12 cellular contexts compared by ENCODE assay signal in genomic region chr2:176508984-176509383, GRCh38.
DNase-seq lines count a peak whose midpoint lies in the region; ATAC-seq and TF ChIP-seq lines count a peak whose summit lies in the region.
"Had no signal": no experiment of that assay in that cellular context is flagged by ENCODE, and none has a peak within 500 bp of the region (broad histone marks: within the 10 kb centered on the region; RNA-seq: fewer than 3 reads in every experiment).

No MANE protein-coding gene starts in this region.

- H3K27ac ChIP-seq in ascending aorta = no peak overlapping the region
- H3K27ac ChIP-seq: SK-N-MC had no signal

- H3K36me3 Mint-ChIP-seq in activated CD8-positive, alpha-beta memory T cell treated with anti-CD3 and anti-CD28 coated beads, Interleukin-2, amount 10 ng/mL, durations not matched to agents 7 days and 5 days = peaks cover 3% of the 10 kb centered on the region
- no peaks in the 10 kb centered on the region for H3K36me3 Mint-ChIP-seq in stimulated activated memory B cell treated with anti-CD40 and anti-IgM and Interleukin-4, amounts not matched to agents 10 μg/mL and 1 μg/mL and 100 μg/mL, for 72 hours

- peak; percentile 59 for DNase-seq in activated CD8-positive, alpha-beta memory T cell treated with anti-CD3 and anti-CD28 coated beads, Interleukin-2, amount 10 ng/mL, durations not matched to agents 7 days and 5 days
- DNase-seq in activated CD8-positive, alpha-beta memory T cell treated with anti-CD3 and anti-CD28 coated beads for 24 hours = no peak
- DNase-seq in NCI-H2171 treated with DMSO at 0.1 percent for 48 hours (lab: John Stamatoyannopoulos, UW) (peak; percentile 36), SHP77 treated with DMSO at 0.1 percent for 48 hours (lab: John Stamatoyannopoulos, UW) (no peak), NCI-H748 treated with DMSO at 0.1 percent for 48 hours (lab: John Stamatoyannopoulos, UW) (no peak), ascending aorta (ENCODE audit: low spot score in 2 of 2) (no peak)
- DNase-seq: NCI-H2029; stimulated activated CD4-positive, alpha-beta T cell treated with anti-CD3 and anti-CD28 coated beads, Interleukin-2, amount 100 ng/mL, for 48 hours had no signal

- no peaks in the 10 kb centered on the region for H3K36me3 ChIP-seq in ascending aorta

- no peak overlapping the region for H3K4me3 Mint-ChIP-seq in activated CD8-positive, alpha-beta memory T cell treated with anti-CD3 and anti-CD28 coated beads, Interleukin-2, amount 10 ng/mL, durations not matched to agents 7 days and 5 days
- H3K4me3 Mint-ChIP-seq in stimulated activated memory B cell treated with anti-CD40 and anti-IgM and Interleukin-4, amounts not matched to agents 10 μg/mL and 1 μg/mL and 100 μg/mL, for 72 hours = no peak overlapping the region
- H3K4me3 Mint-ChIP-seq: nephron had no signal

- H3K9me3 ChIP-seq in ascending aorta = no peaks in the 10 kb centered on the region

- no peaks in the 10 kb centered on the region for H3K4me1 ChIP-seq in ascending aorta

- no peak for TF ChIP-seq CTCF in ascending aorta (IDR thresholded peaks at IDR 0.05)

- peak; percentile 82 for ATAC-seq in activated CD8-positive, alpha-beta memory T cell treated with anti-CD3 and anti-CD28 coated beads, Interleukin-2, amount 10 ng/mL, durations not matched to agents 7 days and 5 days
- peak; percentile 51 for ATAC-seq in HG02763 (IDR thresholded peaks at IDR 0.05; ENCODE audit: unreplicated experiment)
- peak; percentile 45 for ATAC-seq in stimulated activated memory B cell treated with anti-CD40 and anti-IgM and Interleukin-4, amounts not matched to agents 10 μg/mL and 1 μg/mL and 100 μg/mL, for 72 hours

- H3K9me3 Mint-ChIP-seq in activated CD8-positive, alpha-beta memory T cell treated with anti-CD3 and anti-CD28 coated beads, Interleukin-2, amount 10 ng/mL, durations not matched to agents 7 days and 5 days (ENCODE audit: low read depth) = no peaks in the 10 kb centered on the region
- H3K9me3 Mint-ChIP-seq in stimulated activated memory B cell treated with anti-CD40 and anti-IgM and Interleukin-4, amounts not matched to agents 10 μg/mL and 1 μg/mL and 100 μg/mL, for 72 hours = no peaks in the 10 kb centered on the region
- H3K9me3 Mint-ChIP-seq: nephron had no signal

- H3K4me1 Mint-ChIP-seq in activated CD8-positive, alpha-beta memory T cell treated with anti-CD3 and anti-CD28 coated beads, Interleukin-2, amount 10 ng/mL, durations not matched to agents 7 days and 5 days = peaks cover 24% of the 10 kb centered on the region
- H3K4me1 Mint-ChIP-seq in stimulated activated memory B cell treated with anti-CD40 and anti-IgM and Interleukin-4, amounts not matched to agents 10 μg/mL and 1 μg/mL and 100 μg/mL, for 72 hours = no peaks in the 10 kb centered on the region

- peak overlapping the region; percentile 45 for H3K27ac Mint-ChIP-seq in activated CD8-positive, alpha-beta memory T cell treated with anti-CD3 and anti-CD28 coated beads, Interleukin-2, amount 10 ng/mL, durations not matched to agents 7 days and 5 days
- H3K27ac Mint-ChIP-seq in stimulated activated memory B cell treated with anti-CD40 and anti-IgM and Interleukin-4, amounts not matched to agents 10 μg/mL and 1 μg/mL and 100 μg/mL, for 72 hours = no peak overlapping the region
- H3K27ac Mint-ChIP-seq: nephron had no signal

- intact Hi-C loops in ascending aorta (cut with DNase I) = no loop called here

- no peaks in the 10 kb centered on the region for H3K27me3 ChIP-seq in ascending aorta

- H3K4me3 ChIP-seq in ascending aorta = no peak overlapping the region
- H3K4me3 ChIP-seq: SK-N-MC had no signal

- peaks cover 17% of the 10 kb centered on the region for H3K27me3 Mint-ChIP-seq in activated CD8-positive, alpha-beta memory T cell treated with anti-CD3 and anti-CD28 coated beads, Interleukin-2, amount 10 ng/mL, durations not matched to agents 7 days and 5 days
- no peaks in the 10 kb centered on the region for H3K27me3 Mint-ChIP-seq in stimulated activated memory B cell treated with anti-CD40 and anti-IgM and Interleukin-4, amounts not matched to agents 10 μg/mL and 1 μg/mL and 100 μg/mL, for 72 hours

- CTCF ChIA-PET in activated CD8-positive, alpha-beta memory T cell treated with anti-CD3 and anti-CD28 coated beads, Interleukin-2, amount 10 ng/mL, durations not matched to agents 7 days and 5 days (lab: Charles Lee) = no interaction called here

Comparison
In these comparisons a context has a peak if more than half of its experiments do, and no peak if none do; other contexts are left out.
1. DNase-seq: peak in activated CD8-positive, alpha-beta memory T cell treated with anti-CD3 and anti-CD28 coated beads, Interleukin-2, amount 10 ng/mL, durations not matched to agents 7 days and 5 days (single experiment) and NCI-H2171 treated with DMSO at 0.1 percent for 48 hours (single experiment); none in activated CD8-positive, alpha-beta memory T cell treated with anti-CD3 and anti-CD28 coated beads for 24 hours (single experiment), SHP77 treated with DMSO at 0.1 percent for 48 hours (single experiment), NCI-H748 treated with DMSO at 0.1 percent for 48 hours (single experiment) and ascending aorta (0 of 2).
2. Peak in every context shown above with its lines, with median percentiles within 50 percentile points of each other: ATAC-seq.